ENCODE assay signal across 18 cellular contexts in genomic region chr21:46441961-46442498, GRCh38.
"Had no signal": no experiment of that assay in that cellular context is flagged by ENCODE, and none has a peak within 500 bp of the region (broad histone marks: within the 10 kb centered on the region; RNA-seq: fewer than 3 reads in every experiment).

No MANE protein-coding gene starts in this region.

- H3K9ac ChIP-seq: SK-N-SH had no signal

- ATAC-seq: body of pancreas; esophagus mucosa; gastroesophageal sphincter; naive thymus-derived CD8-positive, alpha-beta T cell; stimulated activated naive CD8-positive, alpha-beta T cell treated with anti-CD3 and anti-CD28 coated beads, Interleukin-15, amount 100 ng/mL, for 72 hours had no signal

- H3K4me3 Mint-ChIP-seq: activated naive CD8-positive, alpha-beta T cell treated with anti-CD3 and anti-CD28 coated beads for 36 hours; activated T-helper 1 cell treated with anti-CD3 and anti-CD28 coated beads, Interleukin-12 subunit alpha, Interleukin-12 subunit beta, Interleukin-2, Interleukin-4 antibody, amounts not matched to agents 30 ng/mL and 10 ng/mL and 1 ng/mL, durations not matched to agents 14 hours and 24 hours and 36 hours; stimulated activated naive CD8-positive, alpha-beta T cell treated with anti-CD3 and anti-CD28 coated beads, Interleukin-15, amount 100 ng/mL, for 72 hours had no signal

- H3K9me3 Mint-ChIP-seq: activated naive CD8-positive, alpha-beta T cell treated with anti-CD3 and anti-CD28 coated beads for 36 hours; activated T-helper 1 cell treated with anti-CD3 and anti-CD28 coated beads, Interleukin-12 subunit alpha, Interleukin-12 subunit beta, Interleukin-2, Interleukin-4 antibody, amounts not matched to agents 30 ng/mL and 10 ng/mL and 1 ng/mL, durations not matched to agents 14 hours and 24 hours and 36 hours; naive thymus-derived CD8-positive, alpha-beta T cell; stimulated activated naive CD8-positive, alpha-beta T cell treated with anti-CD3 and anti-CD28 coated beads, Interleukin-15, amount 100 ng/mL, for 72 hours had no signal

- H3K4me3 ChIP-seq: body of pancreas, colonic mucosa, gastroesophageal sphincter, heart right ventricle, left ventricle myocardium inferior, upper lobe of left lung had no signal

- H3K4me1 ChIP-seq: body of pancreas, upper lobe of left lung had no signal

- H3K9me3 ChIP-seq: body of pancreas, colonic mucosa, gastroesophageal sphincter, heart right ventricle, left ventricle myocardium inferior, SK-N-SH, upper lobe of left lung had no signal

- H3K4me2 ChIP-seq: SK-N-SH had no signal

- H3K27ac ChIP-seq: body of pancreas, colonic mucosa, gastroesophageal sphincter, left ventricle myocardium inferior, upper lobe of left lung had no signal

- H3K27me3 ChIP-seq: body of pancreas, colonic mucosa, gastroesophageal sphincter, heart right ventricle, upper lobe of left lung had no signal

- DNase-seq: activated CD4-positive, alpha-beta T cell treated with anti-CD3 and anti-CD28 coated beads, Interleukin-2, amount 50 U/mL, for 1 hour; activated CD4-positive, CD25-positive, alpha-beta regulatory T cell treated with anti-CD3 and anti-CD28 coated beads, Interleukin-2, amount 50 U/mL, for 72 hours; activated naive CD8-positive, alpha-beta T cell treated with anti-CD3 and anti-CD28 coated beads for 36 hours; body of pancreas; colonic mucosa; heart right ventricle; left ventricle myocardium inferior; mesendoderm; naive thymus-derived CD8-positive, alpha-beta T cell; SHP77 treated with DMSO at 0.1 percent for 48 hours; SK-N-SH; stimulated activated CD8-positive, alpha-beta memory T cell treated with anti-CD3 and anti-CD28 coated beads, Interleukin-4, amount 100 ng/mL, for 48 hours; stimulated activated naive CD8-positive, alpha-beta T cell treated with anti-CD3 and anti-CD28 coated beads, Interleukin-15, amount 100 ng/mL, for 72 hours; T-helper 1 cell had no signal

- H3K27me3 Mint-ChIP-seq: activated naive CD8-positive, alpha-beta T cell treated with anti-CD3 and anti-CD28 coated beads for 36 hours; naive thymus-derived CD8-positive, alpha-beta T cell; stimulated activated naive CD8-positive, alpha-beta T cell treated with anti-CD3 and anti-CD28 coated beads, Interleukin-15, amount 100 ng/mL, for 72 hours had no signal

- H3K36me3 ChIP-seq: colonic mucosa had no signal
